14 cellular contexts compared by ENCODE assay signal in the genomic region with DNA sequence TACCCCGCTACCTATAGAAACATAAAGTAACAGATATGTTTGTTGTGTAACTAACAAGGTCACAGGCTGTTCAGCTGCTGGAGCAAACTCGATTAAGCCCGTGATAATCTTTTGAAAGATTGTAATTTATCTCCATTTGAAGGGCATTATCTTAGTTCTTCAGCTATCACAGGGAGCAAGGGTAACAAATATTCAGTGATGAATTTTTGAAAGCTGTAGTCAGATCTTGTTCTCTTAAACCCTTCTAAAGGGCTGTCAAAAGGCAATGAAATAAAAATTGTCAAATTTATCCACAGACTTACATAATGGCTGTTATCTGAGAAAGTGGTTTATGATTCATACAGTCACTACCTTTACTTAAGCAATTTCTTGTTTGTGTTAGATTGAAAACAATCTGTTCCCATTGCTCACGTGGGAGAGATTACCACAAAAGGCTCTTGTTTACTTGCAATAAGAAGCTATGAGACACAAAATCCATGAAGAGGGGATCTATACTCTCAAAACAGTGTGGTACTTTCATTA.
A peak's percentile ranks its signal among the peaks of the same experiment; 100 is the strongest.
DNase-seq lines count a peak whose midpoint lies in the region; ATAC-seq and TF ChIP-seq lines count a peak whose summit lies in the region.
"Had no signal": no experiment of that assay in that cellular context is flagged by ENCODE, and none has a peak within 500 bp of the region (broad histone marks: within the 10 kb centered on the region; RNA-seq: fewer than 3 reads in every experiment).

No MANE protein-coding gene starts in this region.

- H3K4me3 ChIP-seq in SK-N-SH (ENCODE audit: low read depth in 2 of 2, low read length in 1 of 2): no peak overlapping the region
- H3K4me3 ChIP-seq in stomach: no peak overlapping the region

- H3K9me2 ChIP-seq in SK-N-SH: no peaks in the 10 kb centered on the region

- H3K79me2 ChIP-seq in SK-N-SH (ENCODE audit: insufficient read depth): no peaks in the 10 kb centered on the region

- H3K4me1 ChIP-seq in SK-N-SH (ENCODE audit: control insufficient read depth in 1 of 2, insufficient read depth in 2 of 2, low read depth in 1 of 2, low read length in 1 of 2): peaks cover 0 to 15% of the 10 kb centered on the region in 2 experiments; a peak in 2 of 4 replicates
- H3K4me1 ChIP-seq in stomach: peaks cover 0 to 30% (median 18%) of the 10 kb centered on the region in 4 donors

- POLR2A ChIA-PET in SK-N-SH (lab: Yijun Ruan, JAX): no interaction called here

- peak; percentile 25 to 86; a peak in 2 of 4 replicates for TF ChIP-seq EP300 in SK-N-SH (IDR thresholded peaks at IDR 0.05; ENCODE audit: borderline replicate concordance in 1 of 2, low read depth in 1 of 2, low read length in 1 of 2)
- no peak for TF ChIP-seq EP300 in stomach (IDR thresholded peaks at IDR 0.05)

- H3K4me2 ChIP-seq in SK-N-SH: no peak overlapping the region

- no peak overlapping the region for H3K27ac ChIP-seq in SK-N-SH (ENCODE audit: low read depth in 2 of 2, low read length in 1 of 2)
- H3K27ac ChIP-seq in stomach: peak overlapping the region in 4 of 5 donors; percentile 29 to 54 (median 38)
- H3K27ac ChIP-seq: 22Rv1 had no signal

- TF ChIP-seq RAD21 in SK-N-SH (IDR thresholded peaks at IDR 0.05; ENCODE audit: low read length): peak; percentile 32; the same call in 1 of the 2 replicates

- intact Hi-C loops in stomach (cut with DNase I; ENCODE audit: low total_unique reads): no loop called here

- H3K9ac ChIP-seq in SK-N-SH: no peak overlapping the region

- no peak overlapping the region for H2AFZ ChIP-seq in SK-N-SH (ENCODE audit: low read depth)

- 38% methylated on average over 4 of the region's 4 CpGs for WGBS in SK-N-SH (ENCODE audit: low lambda C conversion rate)
- WGBS in stomach, 5 donors: 21 to 43% (median 30%) methylated on average over 4 of the region's 4 CpGs

- H3F3A ChIP-seq in SK-N-SH (replicated peaks; ENCODE audit: insufficient read depth): no peaks in the 10 kb centered on the region

- TF ChIP-seq POLR2A in stomach (IDR thresholded peaks at IDR 0.05): no peak

- no peaks in the 10 kb centered on the region for H4K20me1 ChIP-seq in SK-N-SH (ENCODE audit: insufficient read depth)

- H3K36me3 ChIP-seq in SK-N-SH (replicated peaks in 1 of 2; ENCODE audit: control insufficient read depth in 1 of 2, insufficient read depth in 2 of 2, low read length in 1 of 2) (no peaks in the 10 kb centered on the region), stomach (no peaks in the 10 kb centered on the region)

- H3K27me3 ChIP-seq in SK-N-SH (ENCODE audit: insufficient read depth) (no peaks in the 10 kb centered on the region), stomach (no peaks in the 10 kb centered on the region)

- no peak for TF ChIP-seq CTCF in SK-N-SH (IDR thresholded peaks at IDR 0.05)
- no peak for TF ChIP-seq CTCF in stomach (IDR thresholded peaks at IDR 0.05)

- ATAC-seq in GM21723 (IDR thresholded peaks at IDR 0.05; ENCODE audit: unreplicated experiment) (no peak), HG03378 (IDR thresholded peaks at IDR 0.05; ENCODE audit: unreplicated experiment) (no peak)
- ATAC-seq: HCT116, HepG2 had no signal

- DNase-seq in DMS 273 (lab: John Stamatoyannopoulos, UW; ENCODE audit: unreplicated experiment) (peak; percentile 20), DMS 273 treated with DMSO at 0.1 percent for 48 hours (lab: John Stamatoyannopoulos, UW) (no peak), SK-N-SH (peak; percentile 46), germinal center (ENCODE audit: low spot score) (peak; percentile 8), stomach (no peak), nucleus accumbens (lab: John Stamatoyannopoulos, UW) (no peak)
- DNase-seq: midbrain; SHP77; stimulated activated CD4-positive, alpha-beta T cell treated with anti-CD3 and anti-CD28 coated beads, Interleukin-4, amount 100 ng/mL, for 4 hours had no signal

- H3K9me3 ChIP-seq in SK-N-SH: no peaks in the 10 kb centered on the region
- H3K9me3 ChIP-seq in stomach: no peaks in the 10 kb centered on the region

- CTCF ChIA-PET in SK-N-SH (lab: Yijun Ruan, JAX): interaction anchor here (0.8 to 2.9 kb wide), 3 partner anchors 8 to 76 kb away, joined by 3 to 10 read pairs (median 3); no protein-coding TSS in a partner anchor

TF ChIP-seq in SK-N-SH, 30 proteins besides CTCF, POLR2A, EP300 and RAD21:
- TF ChIP-seq, protein P1, sequence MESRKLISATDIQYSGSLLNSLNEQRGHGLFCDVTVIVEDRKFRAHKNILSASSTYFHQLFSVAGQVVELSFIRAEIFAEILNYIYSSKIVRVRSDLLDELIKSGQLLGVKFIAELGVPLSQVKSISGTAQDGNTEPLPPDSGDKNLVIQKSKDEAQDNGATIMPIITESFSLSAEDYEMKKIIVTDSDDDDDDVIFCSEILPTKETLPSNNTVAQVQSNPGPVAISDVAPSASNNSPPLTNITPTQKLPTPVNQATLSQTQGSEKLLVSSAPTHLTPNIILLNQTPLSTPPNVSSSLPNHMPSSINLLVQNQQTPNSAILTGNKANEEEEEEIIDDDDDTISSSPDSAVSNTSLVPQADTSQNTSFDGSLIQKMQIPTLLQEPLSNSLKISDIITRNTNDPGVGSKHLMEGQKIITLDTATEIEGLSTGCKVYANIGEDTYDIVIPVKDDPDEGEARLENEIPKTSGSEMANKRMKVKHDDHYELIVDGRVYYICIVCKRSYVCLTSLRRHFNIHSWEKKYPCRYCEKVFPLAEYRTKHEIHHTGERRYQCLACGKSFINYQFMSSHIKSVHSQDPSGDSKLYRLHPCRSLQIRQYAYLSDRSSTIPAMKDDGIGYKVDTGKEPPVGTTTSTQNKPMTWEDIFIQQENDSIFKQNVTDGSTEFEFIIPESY (IDR thresholded peaks at IDR 0.05; ENCODE audit: borderline replicate concordance, low read depth): no peak
- TF ChIP-seq YY1 (IDR thresholded peaks at IDR 0.05; ENCODE audit: low read depth): no peak
- TF ChIP-seq CHD2 (IDR thresholded peaks at IDR 0.05; ENCODE audit: low read length, partially characterized antibody): peak; percentile 39
- no peak for TF ChIP-seq PBX3 (IDR thresholded peaks at IDR 0.05)
- no peak for TF ChIP-seq EZH2phosphoT487 (IDR thresholded peaks at IDR 0.05; ENCODE audit: borderline replicate concordance, low read depth)
- TF ChIP-seq SIN3A (IDR thresholded peaks at IDR 0.05; ENCODE audit: borderline replicate concordance, low read depth, low read length): no peak
- 0 out of 2 replicates have a peak, but pooled peaks have one; percentile 52 for TF ChIP-seq FOXJ3 (CRISPR knock-in tag; IDR thresholded peaks at IDR 0.05)
- TF ChIP-seq GATA2 (CRISPR knock-in tag; IDR thresholded peaks at IDR 0.05): peak; percentile 91
- peak; percentile 7; the same call in 1 of the 2 replicates for TF ChIP-seq TCF12 (IDR thresholded peaks at IDR 0.05)
- peak; percentile 73; the same call in 1 of the 2 replicates for TF ChIP-seq RCOR1 (IDR thresholded peaks at IDR 0.05; ENCODE audit: low read length)

Comparison
In these comparisons a context has a peak if more than half of its experiments do, and no peak if none do; other contexts are left out.
1. DNase-seq: peak in DMS 273 (single experiment), SK-N-SH (single experiment) and germinal center (single experiment); none in DMS 273 treated with DMSO at 0.1 percent for 48 hours (single experiment), stomach (single experiment) and nucleus accumbens (0 of 56).
2. H3K27ac ChIP-seq: peak in stomach (4 of 5); none in SK-N-SH (0 of 2).